In genomic region chr1:202857136-202857610, GRCh38 we compare ENCODE assay signal across 1 cellular context.
TF ChIP-seq lines count a peak whose summit lies in the region.

No MANE protein-coding gene starts in this region.

TF ChIP-seq in HepG2, 621 proteins besides CTCF, POLR2A, EP300 and RAD21 (continued from another document and continues in another):
- TF ChIP-seq CEBPB (IDR thresholded peaks at IDR 0.05; ENCODE audit: borderline replicate concordance, low read depth, low read length) (no peak), ZNF598 (CRISPR knock-in tag; IDR thresholded peaks at IDR 0.05; ENCODE audit: borderline replicate concordance) (no peak), MXI1 (IDR thresholded peaks at IDR 0.05; ENCODE audit: borderline replicate concordance, low read depth, low read length) (no peak), SP2 (CRISPR knock-in tag; IDR thresholded peaks at IDR 0.05) (no peak), SIX1 (CRISPR knock-in tag; IDR thresholded peaks at IDR 0.05; ENCODE audit: borderline replicate concordance) (no peak), RFXANK (CRISPR knock-in tag; IDR thresholded peaks at IDR 0.05) (no peak), MTA3 (CRISPR knock-in tag; IDR thresholded peaks at IDR 0.05) (no peak), ZNF205 (CRISPR knock-in tag; IDR thresholded peaks at IDR 0.05) (no peak), GABPB1 (CRISPR knock-in tag; IDR thresholded peaks at IDR 0.05) (peak; percentile 13; the same call in 1 of the 2 replicates), ZNF274 (CRISPR knock-in tag; IDR thresholded peaks at IDR 0.05) (no peak), PATZ1 (CRISPR knock-in tag; IDR thresholded peaks at IDR 0.05) (peak; percentile 65; the same call in 1 of the 2 replicates), IKZF1 (IDR thresholded peaks at IDR 0.05) (no peak), SMAD3 (CRISPR knock-in tag; IDR thresholded peaks at IDR 0.05) (no peak), MIER3 (CRISPR knock-in tag; IDR thresholded peaks at IDR 0.05; ENCODE audit: borderline replicate concordance) (no peak; the same call in 1 of the 2 replicates), FOXJ3 (CRISPR knock-in tag; IDR thresholded peaks at IDR 0.05; ENCODE audit: borderline replicate concordance) (peak; percentile 74; the same call in 1 of the 2 replicates), ZNF557 (CRISPR knock-in tag; IDR thresholded peaks at IDR 0.05) (no peak), ZKSCAN1 (IDR thresholded peaks at IDR 0.05; ENCODE audit: low read length) (no peak), YY1 (IDR thresholded peaks at IDR 0.05; ENCODE audit: insufficient read depth, insufficient replicate concordance, low read depth, low read length) (no peak), DNMT1 (CRISPR knock-in tag; IDR thresholded peaks at IDR 0.05) (no peak), GPBP1L1 (CRISPR knock-in tag; IDR thresholded peaks at IDR 0.05) (no peak), SRF (IDR thresholded peaks at IDR 0.05; ENCODE audit: low read depth, low read length) (no peak), ZNF251 (CRISPR knock-in tag; IDR thresholded peaks at IDR 0.05) (no peak), ZNF629 (CRISPR knock-in tag; conservative IDR thresholded peaks at IDR 0.05) (peak; percentile 43; the same call in 1 of the 2 replicates), SKI (IDR thresholded peaks at IDR 0.05; ENCODE audit: partially characterized antibody) (no peak), USF2 (IDR thresholded peaks at IDR 0.05; ENCODE audit: low read depth, low read length) (no peak), USF2 (CRISPR knock-in tag; IDR thresholded peaks at IDR 0.05; ENCODE audit: borderline replicate concordance) (no peak), MAFG (CRISPR knock-in tag; IDR thresholded peaks at IDR 0.05) (no peak), RCOR2 (CRISPR knock-in tag; IDR thresholded peaks at IDR 0.05) (no peak), STAT5B (CRISPR knock-in tag; IDR thresholded peaks at IDR 0.05) (no peak), KDM2A (CRISPR knock-in tag; IDR thresholded peaks at IDR 0.05; ENCODE audit: borderline replicate concordance, low read depth) (0 out of 2 replicates have a peak, but pooled peaks have one; percentile 31), TBL1XR1 (IDR thresholded peaks at IDR 0.05; ENCODE audit: borderline replicate concordance, low read length, partially characterized antibody) (no peak), PAX8 (CRISPR knock-in tag; IDR thresholded peaks at IDR 0.05; ENCODE audit: borderline replicate concordance) (no peak), CCDC6 (CRISPR knock-in tag; IDR thresholded peaks at IDR 0.05) (no peak), RORA (CRISPR knock-in tag; IDR thresholded peaks at IDR 0.05) (no peak), ZSCAN20 (CRISPR knock-in tag; IDR thresholded peaks at IDR 0.05; ENCODE audit: borderline replicate concordance) (no peak), MTF1 (CRISPR knock-in tag; IDR thresholded peaks at IDR 0.05) (no peak), RARA (CRISPR knock-in tag; IDR thresholded peaks at IDR 0.05) (0 out of 2 replicates have a peak, but pooled peaks have one; percentile 17), ATF7 (IDR thresholded peaks at IDR 0.05) (no peak), ATF7 (CRISPR knock-in tag; IDR thresholded peaks at IDR 0.05) (no peak), ZNF562 (CRISPR knock-in tag; IDR thresholded peaks at IDR 0.05; ENCODE audit: borderline replicate concordance) (no peak), REPIN1 (CRISPR knock-in tag; IDR thresholded peaks at IDR 0.05; ENCODE audit: borderline replicate concordance, low read depth) (peak; percentile 53; the same call in 1 of the 2 replicates), NONO (IDR thresholded peaks at IDR 0.05) (no peak), NONO (CRISPR knock-in tag; conservative IDR thresholded peaks at IDR 0.05) (0 out of 2 replicates have a peak, but pooled peaks have one; percentile 48)
- TF ChIP-seq, protein P1, sequence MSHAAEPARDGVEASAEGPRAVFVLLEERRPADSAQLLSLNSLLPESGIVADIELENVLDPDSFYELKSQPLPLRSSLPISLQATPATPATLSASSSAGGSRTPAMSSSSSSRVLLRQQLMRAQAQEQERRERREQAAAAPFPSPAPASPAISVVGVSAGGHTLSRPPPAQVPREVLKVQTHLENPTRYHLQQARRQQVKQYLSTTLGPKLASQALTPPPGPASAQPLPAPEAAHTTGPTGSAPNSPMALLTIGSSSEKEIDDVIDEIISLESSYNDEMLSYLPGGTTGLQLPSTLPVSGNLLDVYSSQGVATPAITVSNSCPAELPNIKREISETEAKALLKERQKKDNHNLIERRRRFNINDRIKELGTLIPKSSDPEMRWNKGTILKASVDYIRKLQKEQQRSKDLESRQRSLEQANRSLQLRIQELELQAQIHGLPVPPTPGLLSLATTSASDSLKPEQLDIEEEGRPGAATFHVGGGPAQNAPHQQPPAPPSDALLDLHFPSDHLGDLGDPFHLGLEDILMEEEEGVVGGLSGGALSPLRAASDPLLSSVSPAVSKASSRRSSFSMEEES (CRISPR knock-in tag; IDR thresholded peaks at IDR 0.05), result no peak
- TF ChIP-seq, protein P2, sequence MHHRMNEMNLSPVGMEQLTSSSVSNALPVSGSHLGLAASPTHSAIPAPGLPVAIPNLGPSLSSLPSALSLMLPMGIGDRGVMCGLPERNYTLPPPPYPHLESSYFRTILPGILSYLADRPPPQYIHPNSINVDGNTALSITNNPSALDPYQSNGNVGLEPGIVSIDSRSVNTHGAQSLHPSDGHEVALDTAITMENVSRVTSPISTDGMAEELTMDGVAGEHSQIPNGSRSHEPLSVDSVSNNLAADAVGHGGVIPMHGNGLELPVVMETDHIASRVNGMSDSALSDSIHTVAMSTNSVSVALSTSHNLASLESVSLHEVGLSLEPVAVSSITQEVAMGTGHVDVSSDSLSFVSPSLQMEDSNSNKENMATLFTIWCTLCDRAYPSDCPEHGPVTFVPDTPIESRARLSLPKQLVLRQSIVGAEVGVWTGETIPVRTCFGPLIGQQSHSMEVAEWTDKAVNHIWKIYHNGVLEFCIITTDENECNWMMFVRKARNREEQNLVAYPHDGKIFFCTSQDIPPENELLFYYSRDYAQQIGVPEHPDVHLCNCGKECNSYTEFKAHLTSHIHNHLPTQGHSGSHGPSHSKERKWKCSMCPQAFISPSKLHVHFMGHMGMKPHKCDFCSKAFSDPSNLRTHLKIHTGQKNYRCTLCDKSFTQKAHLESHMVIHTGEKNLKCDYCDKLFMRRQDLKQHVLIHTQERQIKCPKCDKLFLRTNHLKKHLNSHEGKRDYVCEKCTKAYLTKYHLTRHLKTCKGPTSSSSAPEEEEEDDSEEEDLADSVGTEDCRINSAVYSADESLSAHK (CRISPR knock-in tag; IDR thresholded peaks at IDR 0.05; ENCODE audit: borderline replicate concordance), result no peak
- TF ChIP-seq, protein P3, sequence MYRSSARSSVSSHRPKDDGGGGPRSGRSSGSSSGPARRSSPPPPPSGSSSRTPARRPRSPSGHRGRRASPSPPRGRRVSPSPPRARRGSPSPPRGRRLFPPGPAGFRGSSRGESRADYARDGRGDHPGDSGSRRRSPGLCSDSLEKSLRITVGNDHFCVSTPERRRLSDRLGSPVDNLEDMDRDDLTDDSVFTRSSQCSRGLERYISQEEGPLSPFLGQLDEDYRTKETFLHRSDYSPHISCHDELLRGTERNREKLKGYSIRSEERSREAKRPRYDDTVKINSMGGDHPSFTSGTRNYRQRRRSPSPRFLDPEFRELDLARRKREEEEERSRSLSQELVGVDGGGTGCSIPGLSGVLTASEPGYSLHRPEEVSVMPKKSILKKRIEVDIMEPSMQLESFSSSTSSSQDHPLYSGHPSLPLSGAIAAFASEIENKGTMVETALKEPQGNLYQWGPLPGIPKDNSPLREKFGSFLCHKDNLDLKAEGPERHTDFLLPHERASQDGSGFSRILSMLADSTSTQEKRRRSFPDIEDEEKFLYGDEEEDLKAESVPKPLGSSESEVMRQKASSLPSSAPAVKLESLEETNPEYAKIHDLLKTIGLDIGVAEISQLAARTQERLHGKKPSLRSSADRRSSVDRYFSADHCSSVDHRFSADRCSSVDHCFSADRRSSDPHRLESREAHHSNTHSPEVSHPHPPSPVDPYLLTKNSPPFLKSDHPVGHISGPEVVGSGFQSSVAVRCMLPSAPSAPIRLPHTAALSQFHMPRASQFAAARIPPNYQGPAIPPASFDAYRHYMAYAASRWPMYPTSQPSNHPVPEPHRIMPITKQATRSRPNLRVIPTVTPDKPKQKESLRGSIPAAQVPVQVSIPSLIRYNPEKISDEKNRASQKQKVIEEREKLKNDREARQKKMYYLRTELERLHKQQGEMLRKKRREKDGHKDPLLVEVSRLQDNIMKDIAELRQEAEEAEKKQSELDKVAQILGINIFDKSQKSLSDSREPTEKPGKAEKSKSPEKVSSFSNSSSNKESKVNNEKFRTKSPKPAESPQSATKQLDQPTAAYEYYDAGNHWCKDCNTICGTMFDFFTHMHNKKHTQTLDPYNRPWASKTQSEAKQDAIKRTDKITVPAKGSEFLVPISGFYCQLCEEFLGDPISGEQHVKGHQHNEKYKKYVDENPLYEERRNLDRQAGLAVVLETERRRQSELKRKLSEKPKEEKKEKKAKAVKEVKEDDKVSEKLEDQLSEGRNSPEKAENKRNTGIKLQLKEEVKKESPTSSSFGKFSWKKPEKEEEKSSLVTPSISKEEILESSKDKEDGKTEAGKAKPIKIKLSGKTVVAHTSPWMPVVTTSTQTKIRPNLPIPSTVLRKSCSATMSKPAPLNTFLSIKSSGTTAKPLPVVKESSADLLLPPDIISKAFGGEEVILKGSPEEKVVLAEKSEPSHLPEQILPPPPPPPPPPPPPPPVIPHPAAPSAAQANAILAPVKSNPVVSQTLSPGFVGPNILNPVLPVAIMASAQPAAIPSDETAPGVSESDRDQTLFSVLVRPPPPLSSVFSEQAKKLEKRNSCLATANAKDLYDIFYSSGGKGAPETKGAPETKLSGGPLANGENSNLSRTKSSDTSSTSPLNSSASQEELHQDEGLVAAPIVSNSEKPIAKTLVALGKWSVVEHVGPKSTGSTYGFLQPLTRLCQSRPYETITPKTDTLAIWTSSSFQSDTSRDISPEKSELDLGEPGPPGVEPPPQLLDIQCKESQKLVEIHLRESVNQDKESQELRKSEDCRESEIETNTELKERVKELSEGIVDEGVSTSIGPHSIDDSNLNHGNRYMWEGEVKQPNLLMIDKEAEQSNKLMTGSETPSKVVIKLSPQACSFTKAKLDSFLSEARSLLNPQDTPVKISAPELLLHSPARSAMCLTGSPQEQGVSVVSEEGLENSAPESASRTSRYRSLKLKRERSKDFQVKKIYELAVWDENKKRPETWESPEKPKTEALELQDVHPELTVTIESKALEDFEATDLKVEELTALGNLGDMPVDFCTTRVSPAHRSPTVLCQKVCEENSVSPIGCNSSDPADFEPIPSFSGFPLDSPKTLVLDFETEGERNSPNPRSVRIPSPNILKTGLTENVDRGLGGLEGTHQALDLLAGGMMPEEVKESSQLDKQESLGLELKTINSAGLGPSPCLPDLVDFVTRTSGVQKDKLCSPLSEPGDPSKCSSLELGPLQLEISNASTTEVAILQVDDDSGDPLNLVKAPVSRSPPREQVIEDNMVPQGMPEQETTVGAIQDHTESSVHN (CRISPR knock-in tag; IDR thresholded peaks at IDR 0.05), result no peak
- TF ChIP-seq, protein P4, sequence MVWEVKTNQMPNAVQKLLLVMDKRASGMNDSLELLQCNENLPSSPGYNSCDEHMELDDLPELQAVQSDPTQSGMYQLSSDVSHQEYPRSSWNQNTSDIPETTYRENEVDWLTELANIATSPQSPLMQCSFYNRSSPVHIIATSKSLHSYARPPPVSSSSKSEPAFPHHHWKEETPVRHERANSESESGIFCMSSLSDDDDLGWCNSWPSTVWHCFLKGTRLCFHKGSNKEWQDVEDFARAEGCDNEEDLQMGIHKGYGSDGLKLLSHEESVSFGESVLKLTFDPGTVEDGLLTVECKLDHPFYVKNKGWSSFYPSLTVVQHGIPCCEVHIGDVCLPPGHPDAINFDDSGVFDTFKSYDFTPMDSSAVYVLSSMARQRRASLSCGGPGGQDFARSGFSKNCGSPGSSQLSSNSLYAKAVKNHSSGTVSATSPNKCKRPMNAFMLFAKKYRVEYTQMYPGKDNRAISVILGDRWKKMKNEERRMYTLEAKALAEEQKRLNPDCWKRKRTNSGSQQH (CRISPR knock-in tag; IDR thresholded peaks at IDR 0.05; ENCODE audit: low read depth), result no peak
- TF ChIP-seq, protein P5, sequence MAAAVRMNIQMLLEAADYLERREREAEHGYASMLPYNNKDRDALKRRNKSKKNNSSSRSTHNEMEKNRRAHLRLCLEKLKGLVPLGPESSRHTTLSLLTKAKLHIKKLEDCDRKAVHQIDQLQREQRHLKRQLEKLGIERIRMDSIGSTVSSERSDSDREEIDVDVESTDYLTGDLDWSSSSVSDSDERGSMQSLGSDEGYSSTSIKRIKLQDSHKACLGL (CRISPR knock-in tag; IDR thresholded peaks at IDR 0.05), result no peak
